In the genomic region with DNA sequence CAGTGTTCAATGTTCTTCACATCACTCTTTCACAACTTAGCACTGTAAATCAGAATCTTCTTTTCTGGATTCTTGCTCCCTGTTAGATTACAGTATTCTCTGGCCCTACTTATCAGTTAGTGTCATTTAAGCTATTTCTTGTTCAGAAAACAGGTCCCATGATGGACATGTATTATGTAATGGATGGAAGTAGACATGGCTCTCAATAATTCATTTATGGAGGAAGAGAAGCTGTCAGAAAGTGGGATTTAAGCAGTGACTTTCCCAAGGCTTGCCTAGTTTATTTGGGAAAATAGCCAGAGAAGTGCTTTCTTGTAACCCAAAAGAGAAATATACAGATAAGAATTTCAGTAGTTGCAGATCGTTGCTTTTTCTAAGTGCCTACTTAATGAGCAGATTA, we compare ENCODE assay signal across 11 cellular contexts. TPM values are rescaled to one million over a fixed set of nuclear protein-coding genes. Genes with fewer than 3 reads are reported as not detected.
DNase-seq lines count a peak whose midpoint lies in the region; ATAC-seq and TF ChIP-seq lines count a peak whose summit lies in the region.
"Had no signal": no experiment of that assay in that cellular context is flagged by ENCODE, and none has a peak within 500 bp of the region (broad histone marks: within the 10 kb centered on the region; RNA-seq: fewer than 3 reads in every experiment).

No MANE protein-coding gene starts in this region.

- peaks cover 15% of the 10 kb centered on the region for H3K79me1 ChIP-seq in mesenchymal stem cell (replicated peaks; ENCODE audit: low read length, poor library complexity, severe bottlenecking)

- no peaks in the 10 kb centered on the region; the same call in 1 of the 2 replicates for H3K27me3 Mint-ChIP-seq in HFFc6 (ENCODE audit: insufficient read depth)
- H3K27me3 Mint-ChIP-seq: dendritic cell treated with granulocyte-macrophage colony-stimulating factor and Interleukin-4, amounts not matched to agents 40 ng/mL and 50 ng/mL, for 4 days had no signal

- no peak overlapping the region for H2BK5ac ChIP-seq in mesenchymal stem cell (ENCODE audit: low read depth, low read length, poor library complexity, severe bottlenecking)

- H3K4me3 ChIP-seq in AG10803 (ENCODE audit: low read length): peak overlapping the region; percentile 5; the same call in 1 of the 2 replicates
- peak overlapping the region; percentile 94 for H3K4me3 ChIP-seq in adipocyte (ENCODE audit: low read length)
- peak overlapping the region in 1 of 2 experiments; percentile 90 for H3K4me3 ChIP-seq in mesenchymal stem cell (ENCODE audit: insufficient read depth in 1 of 2, low read depth in 1 of 2, low read length in 2 of 2)
- H3K4me3 ChIP-seq: mucosa of descending colon had no signal

- H2AK5ac ChIP-seq in mesenchymal stem cell (ENCODE audit: low read length, severe bottlenecking): no peak overlapping the region

- H3K9me3 Mint-ChIP-seq in HFFc6: no peaks in the 10 kb centered on the region
- H3K9me3 Mint-ChIP-seq: dendritic cell treated with granulocyte-macrophage colony-stimulating factor and Interleukin-4, amounts not matched to agents 40 ng/mL and 50 ng/mL, for 4 days had no signal

- peak overlapping the region; percentile 93 for H3K4me3 Mint-ChIP-seq in HFFc6

- H4K8ac ChIP-seq in mesenchymal stem cell (ENCODE audit: low read length): no peak overlapping the region

- DNase-seq in AG10803 (ENCODE audit: low read depth) (no peak), HFFc6 (no peak), adipocyte (ENCODE audit: low read depth) (peak; percentile 15), mesenchymal stem cell (no peak), NCI-H526 treated with DMSO at 0.1 percent for 48 hours (lab: John Stamatoyannopoulos, UW) (no peak), NCI-H2227 (lab: John Stamatoyannopoulos, UW; ENCODE audit: unreplicated experiment) (no peak), amniotic stem cell (lab: John Stamatoyannopoulos, UW) (no peak)
- DNase-seq: activated CD4-positive, CD25-positive, alpha-beta regulatory T cell; mucosa of descending colon had no signal

- TF ChIP-seq CTCF in AG10803 (conservative IDR thresholded peaks at IDR 0.05; ENCODE audit: low read length) (no peak), HFFc6 (IDR thresholded peaks at IDR 0.05) (no peak)

- H3K4me1 Mint-ChIP-seq in HFFc6 (ENCODE audit: low read depth): peaks cover 74% of the 10 kb centered on the region

- no peak overlapping the region for H4K91ac ChIP-seq in mesenchymal stem cell (ENCODE audit: low read length)

- no peak overlapping the region for H3K4ac ChIP-seq in mesenchymal stem cell (ENCODE audit: low read depth in 1 of 2, low read length in 2 of 2)

- no peak overlapping the region for H3K23ac ChIP-seq in mesenchymal stem cell (ENCODE audit: low read length in 2 of 2)

- no peak overlapping the region for H3K4me2 ChIP-seq in mesenchymal stem cell (ENCODE audit: low read length, poor library complexity, severe bottlenecking)

- H3K27ac Mint-ChIP-seq in HFFc6: peak overlapping the region; percentile 85; the same call in 1 of the 2 replicates
- H3K27ac Mint-ChIP-seq: dendritic cell treated with granulocyte-macrophage colony-stimulating factor and Interleukin-4, amounts not matched to agents 40 ng/mL and 50 ng/mL, for 4 days had no signal

- no peak overlapping the region for H3K14ac ChIP-seq in mesenchymal stem cell (ENCODE audit: low read length in 2 of 2)

- H3K4me1 ChIP-seq in adipocyte (ENCODE audit: control insufficient read depth, insufficient read depth, low read length) (peaks cover 49% of the 10 kb centered on the region), mesenchymal stem cell (ENCODE audit: control insufficient read depth, insufficient read depth, low read depth, low read length) (peaks cover 3% of the 10 kb centered on the region)

- 0 out of 2 replicates have a peak, but pooled peaks cover 7% of the 10 kb centered on the region for H3K36me3 Mint-ChIP-seq in HFFc6 (ENCODE audit: low read depth)

- H3K9ac ChIP-seq in adipocyte (ENCODE audit: low read length): no peak overlapping the region
- peak overlapping the region; percentile 99 for H3K9ac ChIP-seq in mesenchymal stem cell (ENCODE audit: low read length)

- no peak overlapping the region for H3K27ac ChIP-seq in mesenchymal stem cell (ENCODE audit: low read length, poor library complexity, severe bottlenecking)

- no peaks in the 10 kb centered on the region for H3K36me3 ChIP-seq in adipocyte (ENCODE audit: control insufficient read depth, insufficient read depth, low read length, severe bottlenecking)
- no peaks in the 10 kb centered on the region for H3K36me3 ChIP-seq in mesenchymal stem cell (ENCODE audit: control insufficient read depth in 1 of 2, insufficient read depth in 2 of 2, low read depth in 1 of 2, low read length in 2 of 2)

- ATAC-seq in HG02885 (IDR thresholded peaks at IDR 0.05; ENCODE audit: poor library complexity, unreplicated experiment): no peak
- ATAC-seq: mucosa of descending colon had no signal

- H3K9me3 ChIP-seq in adipocyte (ENCODE audit: control insufficient read depth, low read length): no peaks in the 10 kb centered on the region
- H3K9me3 ChIP-seq in mesenchymal stem cell (ENCODE audit: control insufficient read depth, low read length): no peaks in the 10 kb centered on the region
- H3K9me3 ChIP-seq: mucosa of descending colon had no signal

- H2BK12ac ChIP-seq in mesenchymal stem cell (ENCODE audit: low read length in 2 of 2): no peak overlapping the region

- 50% methylated on average over 1 of the region's 1 CpG for WGBS in mesenchymal stem cell

- no peak overlapping the region for H2AFZ ChIP-seq in mesenchymal stem cell (ENCODE audit: low read depth, low read length)

- H2BK120ac ChIP-seq in mesenchymal stem cell (ENCODE audit: low read depth, low read length): no peak overlapping the region

- H3K18ac ChIP-seq in mesenchymal stem cell (ENCODE audit: low read depth in 1 of 2, low read length in 2 of 2): no peak overlapping the region

- no peak overlapping the region for H2BK15ac ChIP-seq in mesenchymal stem cell (ENCODE audit: low read depth, poor library complexity, severe bottlenecking)

- no peaks in the 10 kb centered on the region for H3K27me3 ChIP-seq in adipocyte (replicated peaks; ENCODE audit: control insufficient read depth, insufficient read depth, low read length)
- H3K27me3 ChIP-seq in mesenchymal stem cell (ENCODE audit: control insufficient read depth in 1 of 2, insufficient read depth in 1 of 2, low read length in 2 of 2): no peaks in the 10 kb centered on the region

RNA-seq across cellular contexts. Expression of gene ERC1, which starts 1.6 kb away (rescaled TPM):
- total RNA-seq in HFFc6 (2021; fragmentation: NEBNext Ultra II Directional; extraction: Animal tissue kit (Norgen Biotek cat#: 25700)): 10 to 100 TPM; 44.1 to 48.9 (median 47.9) TPM
- polyA plus RNA-seq in mesenchymal stem cell (2013, experiment 1 of 2): 19.8 TPM
- polyA plus RNA-seq in mesenchymal stem cell (2013, experiment 2 of 2): 17.9 TPM

RNA-seq across cellular contexts. Expression of gene RAD52, which starts 43.2 kb away (rescaled TPM):
- 10 to 100 TPM in 2 of 6 experiments, 1 to 10 TPM in 4; 8.6 to 10.9 (median 9.2) TPM for total RNA-seq in HFFc6 (2021; fragmentation: NEBNext Ultra II Directional; extraction: Animal tissue kit (Norgen Biotek cat#: 25700))
- 4.0 TPM for polyA plus RNA-seq in mesenchymal stem cell (2013, experiment 1 of 2)
- 4.5 TPM for polyA plus RNA-seq in mesenchymal stem cell (2013, experiment 2 of 2)
